1 cellular context compared by ENCODE assay signal in the genomic region with DNA sequence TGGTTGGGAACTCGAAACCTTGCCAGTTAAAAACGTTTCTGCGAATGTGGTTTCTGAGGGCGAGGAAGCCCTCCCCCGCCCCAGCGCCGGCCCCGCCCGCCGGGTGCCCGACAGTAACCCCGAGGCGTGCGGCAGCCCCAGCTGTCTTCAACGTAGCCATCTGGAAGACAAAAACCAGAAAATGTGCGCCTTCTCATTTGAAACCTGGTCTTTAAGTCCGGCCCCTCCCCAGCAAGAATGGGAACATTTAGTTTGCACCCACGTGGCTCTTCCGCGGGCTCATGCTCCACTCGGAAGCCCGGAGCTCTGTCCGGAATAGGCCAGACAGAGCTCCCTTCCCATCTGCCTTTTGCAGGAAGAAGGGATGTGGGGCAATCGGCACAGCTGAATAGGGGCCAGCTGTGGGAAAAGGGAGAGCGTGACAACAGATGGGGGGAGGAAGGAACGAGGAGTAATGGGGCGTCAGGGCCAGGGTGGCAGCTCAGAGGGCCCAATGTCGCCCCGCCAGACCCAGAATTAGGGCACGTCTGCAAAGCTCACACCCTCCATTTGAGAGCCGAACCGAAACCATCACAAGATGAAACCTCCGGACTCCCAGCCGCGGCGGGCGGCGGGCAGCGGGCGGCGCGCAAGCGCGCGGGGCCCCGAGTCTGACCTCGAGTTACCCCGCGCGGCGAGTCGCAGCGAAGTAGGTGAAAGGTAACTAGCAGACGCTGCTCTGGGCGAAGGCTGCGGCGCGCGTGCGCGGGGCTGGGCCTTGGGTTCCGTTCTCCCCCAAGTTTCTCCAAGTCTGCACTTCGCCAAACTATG.
TF ChIP-seq lines count a peak whose summit lies in the region.

No MANE protein-coding gene starts in this region.

TF ChIP-seq in HepG2, 621 proteins besides CTCF, POLR2A, EP300 and RAD21 (continued from another document and continues in another):
- TF ChIP-seq, protein P1, sequence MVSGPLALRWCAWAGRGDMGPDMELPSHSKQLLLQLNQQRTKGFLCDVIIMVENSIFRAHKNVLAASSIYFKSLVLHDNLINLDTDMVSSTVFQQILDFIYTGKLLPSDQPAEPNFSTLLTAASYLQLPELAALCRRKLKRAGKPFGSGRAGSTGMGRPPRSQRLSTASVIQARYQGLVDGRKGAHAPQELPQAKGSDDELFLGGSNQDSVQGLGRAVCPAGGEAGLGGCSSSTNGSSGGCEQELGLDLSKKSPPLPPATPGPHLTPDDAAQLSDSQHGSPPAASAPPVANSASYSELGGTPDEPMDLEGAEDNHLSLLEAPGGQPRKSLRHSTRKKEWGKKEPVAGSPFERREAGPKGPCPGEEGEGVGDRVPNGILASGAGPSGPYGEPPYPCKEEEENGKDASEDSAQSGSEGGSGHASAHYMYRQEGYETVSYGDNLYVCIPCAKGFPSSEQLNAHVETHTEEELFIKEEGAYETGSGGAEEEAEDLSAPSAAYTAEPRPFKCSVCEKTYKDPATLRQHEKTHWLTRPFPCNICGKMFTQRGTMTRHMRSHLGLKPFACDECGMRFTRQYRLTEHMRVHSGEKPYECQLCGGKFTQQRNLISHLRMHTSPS (CRISPR knock-in tag; IDR thresholded peaks at IDR 0.05; ENCODE audit: low read depth): 0 out of 2 replicates have a peak, but pooled peaks have one; percentile 23
- peak; percentile 99 for TF ChIP-seq RXRB (CRISPR knock-in tag; IDR thresholded peaks at IDR 0.05; ENCODE audit: borderline replicate concordance)
- TF ChIP-seq, protein P2, sequence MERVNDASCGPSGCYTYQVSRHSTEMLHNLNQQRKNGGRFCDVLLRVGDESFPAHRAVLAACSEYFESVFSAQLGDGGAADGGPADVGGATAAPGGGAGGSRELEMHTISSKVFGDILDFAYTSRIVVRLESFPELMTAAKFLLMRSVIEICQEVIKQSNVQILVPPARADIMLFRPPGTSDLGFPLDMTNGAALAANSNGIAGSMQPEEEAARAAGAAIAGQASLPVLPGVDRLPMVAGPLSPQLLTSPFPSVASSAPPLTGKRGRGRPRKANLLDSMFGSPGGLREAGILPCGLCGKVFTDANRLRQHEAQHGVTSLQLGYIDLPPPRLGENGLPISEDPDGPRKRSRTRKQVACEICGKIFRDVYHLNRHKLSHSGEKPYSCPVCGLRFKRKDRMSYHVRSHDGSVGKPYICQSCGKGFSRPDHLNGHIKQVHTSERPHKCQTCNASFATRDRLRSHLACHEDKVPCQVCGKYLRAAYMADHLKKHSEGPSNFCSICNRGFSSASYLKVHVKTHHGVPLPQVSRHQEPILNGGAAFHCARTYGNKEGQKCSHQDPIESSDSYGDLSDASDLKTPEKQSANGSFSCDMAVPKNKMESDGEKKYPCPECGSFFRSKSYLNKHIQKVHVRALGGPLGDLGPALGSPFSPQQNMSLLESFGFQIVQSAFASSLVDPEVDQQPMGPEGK (CRISPR knock-in tag; IDR thresholded peaks at IDR 0.05): peak; percentile 22; the same call in 1 of the 2 replicates
- no peak for TF ChIP-seq ERF (CRISPR knock-in tag; IDR thresholded peaks at IDR 0.05)
- TF ChIP-seq, protein P3, sequence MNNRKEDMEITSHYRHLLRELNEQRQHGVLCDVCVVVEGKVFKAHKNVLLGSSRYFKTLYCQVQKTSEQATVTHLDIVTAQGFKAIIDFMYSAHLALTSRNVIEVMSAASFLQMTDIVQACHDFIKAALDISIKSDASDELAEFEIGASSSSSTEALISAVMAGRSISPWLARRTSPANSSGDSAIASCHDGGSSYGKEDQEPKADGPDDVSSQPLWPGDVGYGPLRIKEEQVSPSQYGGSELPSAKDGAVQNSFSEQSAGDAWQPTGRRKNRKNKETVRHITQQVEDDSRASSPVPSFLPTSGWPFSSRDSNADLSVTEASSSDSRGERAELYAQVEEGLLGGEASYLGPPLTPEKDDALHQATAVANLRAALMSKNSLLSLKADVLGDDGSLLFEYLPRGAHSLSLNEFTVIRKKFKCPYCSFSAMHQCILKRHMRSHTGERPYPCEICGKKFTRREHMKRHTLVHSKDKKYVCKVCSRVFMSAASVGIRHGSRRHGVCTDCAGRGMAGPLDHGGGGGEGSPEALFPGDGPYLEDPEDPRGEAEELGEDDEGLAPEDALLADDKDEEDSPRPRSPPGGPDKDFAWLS (CRISPR knock-in tag; IDR thresholded peaks at IDR 0.05; ENCODE audit: borderline replicate concordance): 0 out of 2 replicates have a peak, but pooled peaks have one; percentile 50
- no peak for TF ChIP-seq IRX3 (CRISPR knock-in tag; IDR thresholded peaks at IDR 0.05; ENCODE audit: borderline replicate concordance, low read depth)
- TF ChIP-seq ZNF251 (CRISPR knock-in tag; IDR thresholded peaks at IDR 0.05): no peak
- 0 out of 2 replicates have a peak, but pooled peaks have one; percentile 62 for TF ChIP-seq NFKB2 (CRISPR knock-in tag; IDR thresholded peaks at IDR 0.05; ENCODE audit: borderline replicate concordance)
- TF ChIP-seq ZNF44 (CRISPR knock-in tag; IDR thresholded peaks at IDR 0.05): 0 out of 2 replicates have a peak, but pooled peaks have one; percentile 35
- TF ChIP-seq, protein P4, sequence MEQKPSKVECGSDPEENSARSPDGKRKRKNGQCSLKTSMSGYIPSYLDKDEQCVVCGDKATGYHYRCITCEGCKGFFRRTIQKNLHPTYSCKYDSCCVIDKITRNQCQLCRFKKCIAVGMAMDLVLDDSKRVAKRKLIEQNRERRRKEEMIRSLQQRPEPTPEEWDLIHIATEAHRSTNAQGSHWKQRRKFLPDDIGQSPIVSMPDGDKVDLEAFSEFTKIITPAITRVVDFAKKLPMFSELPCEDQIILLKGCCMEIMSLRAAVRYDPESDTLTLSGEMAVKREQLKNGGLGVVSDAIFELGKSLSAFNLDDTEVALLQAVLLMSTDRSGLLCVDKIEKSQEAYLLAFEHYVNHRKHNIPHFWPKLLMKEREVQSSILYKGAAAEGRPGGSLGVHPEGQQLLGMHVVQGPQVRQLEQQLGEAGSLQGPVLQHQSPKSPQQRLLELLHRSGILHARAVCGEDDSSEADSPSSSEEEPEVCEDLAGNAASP (CRISPR knock-in tag; IDR thresholded peaks at IDR 0.05; ENCODE audit: borderline replicate concordance): peak; percentile 85; the same call in 1 of the 2 replicates
- TF ChIP-seq ASH2L (IDR thresholded peaks at IDR 0.05; ENCODE audit: insufficient read length, low read depth, low read length): peak; percentile 69
- no peak for TF ChIP-seq ZNF816 (CRISPR knock-in tag; IDR thresholded peaks at IDR 0.05; ENCODE audit: borderline replicate concordance)
- 0 out of 2 replicates have a peak, but pooled peaks have one; percentile 4 for TF ChIP-seq MTF2 (CRISPR knock-in tag; IDR thresholded peaks at IDR 0.05; ENCODE audit: borderline replicate concordance)
- TF ChIP-seq ZNF660 (CRISPR knock-in tag; IDR thresholded peaks at IDR 0.05; ENCODE audit: borderline replicate concordance, low read depth): no peak
- TF ChIP-seq ZNF75D (CRISPR knock-in tag; IDR thresholded peaks at IDR 0.05; ENCODE audit: borderline replicate concordance): 0 out of 2 replicates have a peak, but pooled peaks have one; percentile 38
- TF ChIP-seq SRY (CRISPR knock-in tag; IDR thresholded peaks at IDR 0.05): peak; percentile 73; the same call in 1 of the 2 replicates
- TF ChIP-seq ZFX (CRISPR knock-in tag; IDR thresholded peaks at IDR 0.05; ENCODE audit: low read depth): peak; percentile 36
- TF ChIP-seq PHF8 (CRISPR knock-in tag; IDR thresholded peaks at IDR 0.05): peak; percentile 50; the same call in 1 of the 2 replicates
- TF ChIP-seq CEBPB (IDR thresholded peaks at IDR 0.05; ENCODE audit: borderline replicate concordance, low read depth, low read length): 0 out of 2 replicates have a peak, but pooled peaks have one; percentile 12
- TF ChIP-seq MEIS2 (CRISPR knock-in tag; IDR thresholded peaks at IDR 0.05): peak; percentile 4; the same call in 1 of the 2 replicates
- 0 out of 2 replicates have a peak, but pooled peaks have one; percentile 35 for TF ChIP-seq ZFP90 (CRISPR knock-in tag; IDR thresholded peaks at IDR 0.05; ENCODE audit: borderline replicate concordance)
- TF ChIP-seq, protein P5, sequence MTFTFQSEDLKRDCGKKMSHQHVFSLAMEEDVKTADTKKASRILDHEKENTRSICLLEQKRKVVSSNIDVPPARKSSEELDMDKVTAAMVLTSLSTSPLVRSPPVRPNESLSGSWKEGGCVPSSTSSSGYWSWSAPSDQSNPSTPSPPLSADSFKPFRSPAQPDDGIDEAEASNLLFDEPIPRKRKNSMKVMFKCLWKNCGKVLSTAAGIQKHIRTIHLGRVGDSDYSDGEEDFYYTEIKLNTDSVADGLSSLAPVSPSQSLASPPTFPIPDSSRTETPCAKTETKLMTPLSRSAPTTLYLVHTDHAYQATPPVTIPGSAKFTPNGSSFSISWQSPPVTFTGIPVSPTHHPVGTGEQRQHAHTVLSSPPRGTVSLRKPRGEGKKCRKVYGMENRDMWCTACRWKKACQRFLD (CRISPR knock-in tag; IDR thresholded peaks at IDR 0.05; ENCODE audit: borderline replicate concordance): no peak
- TF ChIP-seq, protein P6, sequence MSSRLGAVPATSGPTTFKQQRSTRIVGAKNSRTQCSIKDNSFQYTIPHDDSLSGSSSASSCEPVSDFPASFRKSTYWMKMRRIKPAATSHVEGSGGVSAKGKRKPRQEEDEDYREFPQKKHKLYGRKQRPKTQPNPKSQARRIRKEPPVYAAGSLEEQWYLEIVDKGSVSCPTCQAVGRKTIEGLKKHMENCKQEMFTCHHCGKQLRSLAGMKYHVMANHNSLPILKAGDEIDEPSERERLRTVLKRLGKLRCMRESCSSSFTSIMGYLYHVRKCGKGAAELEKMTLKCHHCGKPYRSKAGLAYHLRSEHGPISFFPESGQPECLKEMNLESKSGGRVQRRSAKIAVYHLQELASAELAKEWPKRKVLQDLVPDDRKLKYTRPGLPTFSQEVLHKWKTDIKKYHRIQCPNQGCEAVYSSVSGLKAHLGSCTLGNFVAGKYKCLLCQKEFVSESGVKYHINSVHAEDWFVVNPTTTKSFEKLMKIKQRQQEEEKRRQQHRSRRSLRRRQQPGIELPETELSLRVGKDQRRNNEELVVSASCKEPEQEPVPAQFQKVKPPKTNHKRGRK (CRISPR knock-in tag; IDR thresholded peaks at IDR 0.05): no peak
- TF ChIP-seq PPARG (CRISPR knock-in tag; conservative IDR thresholded peaks at IDR 0.05): peak; percentile 97
- TF ChIP-seq, protein P7, sequence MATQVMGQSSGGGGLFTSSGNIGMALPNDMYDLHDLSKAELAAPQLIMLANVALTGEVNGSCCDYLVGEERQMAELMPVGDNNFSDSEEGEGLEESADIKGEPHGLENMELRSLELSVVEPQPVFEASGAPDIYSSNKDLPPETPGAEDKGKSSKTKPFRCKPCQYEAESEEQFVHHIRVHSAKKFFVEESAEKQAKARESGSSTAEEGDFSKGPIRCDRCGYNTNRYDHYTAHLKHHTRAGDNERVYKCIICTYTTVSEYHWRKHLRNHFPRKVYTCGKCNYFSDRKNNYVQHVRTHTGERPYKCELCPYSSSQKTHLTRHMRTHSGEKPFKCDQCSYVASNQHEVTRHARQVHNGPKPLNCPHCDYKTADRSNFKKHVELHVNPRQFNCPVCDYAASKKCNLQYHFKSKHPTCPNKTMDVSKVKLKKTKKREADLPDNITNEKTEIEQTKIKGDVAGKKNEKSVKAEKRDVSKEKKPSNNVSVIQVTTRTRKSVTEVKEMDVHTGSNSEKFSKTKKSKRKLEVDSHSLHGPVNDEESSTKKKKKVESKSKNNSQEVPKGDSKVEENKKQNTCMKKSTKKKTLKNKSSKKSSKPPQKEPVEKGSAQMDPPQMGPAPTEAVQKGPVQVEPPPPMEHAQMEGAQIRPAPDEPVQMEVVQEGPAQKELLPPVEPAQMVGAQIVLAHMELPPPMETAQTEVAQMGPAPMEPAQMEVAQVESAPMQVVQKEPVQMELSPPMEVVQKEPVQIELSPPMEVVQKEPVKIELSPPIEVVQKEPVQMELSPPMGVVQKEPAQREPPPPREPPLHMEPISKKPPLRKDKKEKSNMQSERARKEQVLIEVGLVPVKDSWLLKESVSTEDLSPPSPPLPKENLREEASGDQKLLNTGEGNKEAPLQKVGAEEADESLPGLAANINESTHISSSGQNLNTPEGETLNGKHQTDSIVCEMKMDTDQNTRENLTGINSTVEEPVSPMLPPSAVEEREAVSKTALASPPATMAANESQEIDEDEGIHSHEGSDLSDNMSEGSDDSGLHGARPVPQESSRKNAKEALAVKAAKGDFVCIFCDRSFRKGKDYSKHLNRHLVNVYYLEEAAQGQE (IDR thresholded peaks at IDR 0.05; ENCODE audit: borderline replicate concordance in 1 of 2, low read depth in 1 of 2, low read length in 2 of 2): no peak
- TF ChIP-seq, protein P8, sequence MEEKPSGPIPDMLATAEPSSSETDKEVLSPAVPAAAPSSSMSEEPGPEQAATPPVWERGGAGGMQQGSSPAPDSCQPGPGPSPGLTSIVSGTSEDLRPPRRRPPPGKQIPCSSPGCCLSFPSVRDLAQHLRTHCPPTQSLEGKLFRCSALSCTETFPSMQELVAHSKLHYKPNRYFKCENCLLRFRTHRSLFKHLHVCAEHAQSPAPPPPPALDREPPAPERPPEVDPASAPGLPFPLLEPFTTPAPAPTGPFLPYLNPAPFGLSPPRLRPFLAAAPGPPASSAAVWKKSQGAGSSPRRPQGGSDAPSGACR (CRISPR knock-in tag; IDR thresholded peaks at IDR 0.05): no peak
- TF ChIP-seq, protein P9, sequence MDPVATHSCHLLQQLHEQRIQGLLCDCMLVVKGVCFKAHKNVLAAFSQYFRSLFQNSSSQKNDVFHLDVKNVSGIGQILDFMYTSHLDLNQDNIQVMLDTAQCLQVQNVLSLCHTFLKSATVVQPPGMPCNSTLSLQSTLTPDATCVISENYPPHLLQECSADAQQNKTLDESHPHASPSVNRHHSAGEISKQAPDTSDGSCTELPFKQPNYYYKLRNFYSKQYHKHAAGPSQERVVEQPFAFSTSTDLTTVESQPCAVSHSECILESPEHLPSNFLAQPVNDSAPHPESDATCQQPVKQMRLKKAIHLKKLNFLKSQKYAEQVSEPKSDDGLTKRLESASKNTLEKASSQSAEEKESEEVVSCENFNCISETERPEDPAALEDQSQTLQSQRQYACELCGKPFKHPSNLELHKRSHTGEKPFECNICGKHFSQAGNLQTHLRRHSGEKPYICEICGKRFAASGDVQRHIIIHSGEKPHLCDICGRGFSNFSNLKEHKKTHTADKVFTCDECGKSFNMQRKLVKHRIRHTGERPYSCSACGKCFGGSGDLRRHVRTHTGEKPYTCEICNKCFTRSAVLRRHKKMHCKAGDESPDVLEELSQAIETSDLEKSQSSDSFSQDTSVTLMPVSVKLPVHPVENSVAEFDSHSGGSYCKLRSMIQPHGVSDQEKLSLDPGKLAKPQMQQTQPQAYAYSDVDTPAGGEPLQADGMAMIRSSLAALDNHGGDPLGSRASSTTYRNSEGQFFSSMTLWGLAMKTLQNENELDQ (CRISPR knock-in tag; IDR thresholded peaks at IDR 0.05; ENCODE audit: borderline replicate concordance): no peak
